ENCODE assay signal across 8 cellular contexts in the genomic region with DNA sequence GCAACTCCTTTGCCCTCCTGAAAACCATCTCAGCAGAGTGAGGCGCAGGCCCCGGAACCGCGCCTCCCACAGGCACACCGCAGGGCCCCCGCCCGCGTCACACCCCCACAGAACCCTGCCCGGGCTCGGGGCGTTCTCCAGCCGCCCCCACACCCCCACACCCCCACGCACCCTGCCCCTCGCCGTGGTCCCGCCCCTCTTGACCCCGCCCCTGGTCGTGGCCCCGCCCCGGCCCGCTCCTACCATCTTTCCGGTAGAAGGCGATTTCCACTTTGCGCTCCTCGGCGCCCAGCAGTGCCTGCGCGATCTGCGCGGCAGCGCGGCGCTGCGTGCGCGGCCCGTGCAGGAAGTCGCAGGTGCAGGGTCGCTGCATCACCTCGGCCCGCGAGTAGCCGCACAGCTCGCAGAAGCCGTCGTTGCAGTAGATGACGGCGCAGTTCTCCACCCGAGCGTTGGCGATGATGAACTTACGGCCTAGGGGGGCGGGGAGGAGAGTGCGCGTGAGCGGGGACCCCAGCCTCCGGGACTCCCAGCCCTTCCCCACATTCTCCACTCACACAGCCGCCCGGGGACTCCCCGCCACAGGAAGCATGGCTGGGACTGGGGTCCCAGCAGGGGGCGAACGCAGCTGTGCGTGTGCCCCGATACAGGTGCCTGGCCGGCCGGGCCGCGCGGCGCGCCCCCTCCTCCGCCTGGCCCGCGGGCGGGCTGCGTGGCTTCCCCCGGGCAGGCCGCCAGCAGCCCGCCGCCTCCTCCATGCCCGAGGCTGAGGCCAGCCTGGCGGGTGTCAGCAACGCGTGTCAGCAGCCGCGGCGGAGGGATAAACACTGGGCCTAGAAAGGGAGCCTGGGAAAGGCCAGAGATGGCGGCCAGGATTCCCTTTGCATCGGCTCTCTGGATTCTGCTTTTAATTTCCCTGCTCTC.
DNase-seq lines count a peak whose midpoint lies in the region.

No MANE protein-coding gene starts in this region.

- DNase-seq in HAP-1 (ENCODE audit: low spot score in 2 of 2), result peak in 1 of 2 experiments; percentile 79
- DNase-seq in NCI-H2081 (lab: John Stamatoyannopoulos, UW), result peak; percentile 80 to 86
- peak; percentile 80 to 81 for DNase-seq in activated CD4-positive, alpha-beta T cell treated with anti-CD3 and anti-CD28 coated beads, Interleukin-2, amount 50 U/mL, for 48 hours
- DNase-seq in effector CD4-positive, alpha-beta T cell, result peak; percentile 74
- peak; percentile 71 to 80 for DNase-seq in stimulated activated CD8-positive, alpha-beta memory T cell treated with anti-CD3 and anti-CD28 coated beads, Interleukin-7, amount 100 ng/mL, for 4 hours (ENCODE audit: low read depth in 2 of 2)
- no peak for DNase-seq in foreskin melanocyte

- H3K27me3 ChIP-seq in HAP-1 (ENCODE audit: low read depth), result peaks cover 4% of the 10 kb centered on the region
- H3K27me3 ChIP-seq in muscle layer of colon (ENCODE audit: control insufficient read depth in 1 of 2, insufficient read depth in 2 of 2, low read length in 2 of 2), result peaks cover 6 to 8% of the 10 kb centered on the region in 2 donors

- H3K4me3 ChIP-seq in GM08714 (ENCODE audit: low read length), result peak overlapping the region; percentile 53; the same call in 1 of the 2 replicates
- H3K4me3 ChIP-seq in HAP-1, result peak overlapping the region; percentile 50
- peak overlapping the region; percentile 14 to 55 for H3K4me3 ChIP-seq in muscle layer of colon (ENCODE audit: low read depth in 1 of 2, low read length in 2 of 2)

- no peaks in the 10 kb centered on the region for H3K9me3 ChIP-seq in HAP-1
- H3K9me3 ChIP-seq in muscle layer of colon (ENCODE audit: low read length), result no peaks in the 10 kb centered on the region

- H3K4me1 ChIP-seq in HAP-1, result peaks cover 31% of the 10 kb centered on the region
- H3K4me1 ChIP-seq in muscle layer of colon (ENCODE audit: insufficient read depth, low read length), result peaks cover 66% of the 10 kb centered on the region

- H3K27ac ChIP-seq in muscle layer of colon (ENCODE audit: low read depth, low read length), result peak overlapping the region; percentile 95

- H3K9ac ChIP-seq in muscle layer of colon (ENCODE audit: low read length), result peak overlapping the region; percentile 54

- H3K36me3 ChIP-seq in HAP-1 (replicated peaks), result no peaks in the 10 kb centered on the region; the same call in none of the 2 replicates
- no peaks in the 10 kb centered on the region for H3K36me3 ChIP-seq in muscle layer of colon (ENCODE audit: insufficient read depth, low read length)

- in situ Hi-C loops in HAP-1 (cut with MboI; ENCODE audit: low sequenced_read_pairs), result no loop called here
